ENCODE assay signal across 8 cellular contexts in the genomic region with DNA sequence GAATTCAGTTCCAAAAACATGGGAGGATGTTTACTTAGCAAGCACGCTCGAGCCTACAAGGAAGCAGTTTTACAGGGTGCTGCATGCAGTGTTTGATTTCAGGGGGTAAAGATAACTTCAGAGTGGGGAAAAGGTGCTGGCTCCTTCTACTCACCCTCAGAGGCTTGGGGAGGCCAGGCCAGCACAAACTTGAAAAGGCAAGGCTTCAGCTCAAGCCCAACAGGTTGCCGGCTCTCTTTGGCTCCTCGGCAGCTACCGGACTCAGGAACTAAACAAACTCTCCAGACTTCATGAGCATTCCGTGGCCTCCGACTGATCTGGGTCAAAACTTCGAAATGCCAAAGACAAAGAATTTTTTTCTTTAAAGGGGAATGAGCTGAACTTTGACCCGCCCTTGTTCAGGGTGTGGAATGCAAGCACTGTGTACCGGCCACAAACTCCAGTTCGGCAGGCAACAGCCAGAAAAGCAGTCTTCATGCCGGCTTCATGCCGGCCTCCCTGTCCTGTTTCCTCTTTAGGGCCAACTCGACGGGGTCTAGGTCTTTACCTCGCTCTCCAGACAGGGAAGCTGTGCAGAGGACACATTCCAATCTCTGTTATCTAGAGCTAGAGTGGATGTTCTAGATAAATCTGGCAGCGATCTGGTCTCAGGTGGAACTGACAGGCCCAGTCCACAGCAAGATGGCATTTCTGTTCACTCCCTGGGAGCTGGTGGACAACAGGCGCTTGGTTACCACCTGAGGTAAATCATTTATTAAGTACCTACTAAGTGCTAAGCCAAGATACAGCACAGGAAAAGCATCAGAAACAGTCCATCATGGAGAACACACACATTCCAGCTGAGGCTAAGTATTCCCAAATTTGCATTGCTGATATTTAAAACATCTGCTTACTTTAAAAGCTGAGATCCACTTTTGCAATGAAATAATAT.
DNase-seq lines count a peak whose midpoint lies in the region; ATAC-seq and TF ChIP-seq lines count a peak whose summit lies in the region.

No MANE protein-coding gene starts in this region.

- peaks cover 8% of the 10 kb centered on the region; the same call in 1 of the 2 replicates for H3K79me2 ChIP-seq in GM23248 (ENCODE audit: insufficient read depth)

- H3K27me3 ChIP-seq in GM23248 (replicated peaks; ENCODE audit: insufficient read depth): no peaks in the 10 kb centered on the region
- no peaks in the 10 kb centered on the region for H3K27me3 ChIP-seq in right cardiac atrium (ENCODE audit: control insufficient read depth, insufficient read depth)
- no peaks in the 10 kb centered on the region for H3K27me3 ChIP-seq in spleen (replicated peaks in 1 of 7)

- no peaks in the 10 kb centered on the region for H4K20me1 ChIP-seq in GM23248 (ENCODE audit: insufficient read depth)

- no peak overlapping the region for H3K4me2 ChIP-seq in GM23248 (ENCODE audit: unreplicated experiment)

- peak overlapping the region; percentile 93 for H3K27ac Mint-ChIP-seq in activated B cell treated with CpG ODN at 0.5 μM for 24 hours

- ATAC-seq in activated B cell treated with CpG ODN at 0.5 μM for 24 hours (ENCODE audit: low read depth) (no peak), right cardiac atrium (no peak)

- peak overlapping the region; percentile 99 for H3K4me3 Mint-ChIP-seq in activated B cell treated with CpG ODN at 0.5 μM for 24 hours

- H3K9me3 Mint-ChIP-seq in activated B cell treated with CpG ODN at 0.5 μM for 24 hours: no peaks in the 10 kb centered on the region

- peak overlapping the region; percentile 55; the same call in 1 of the 2 replicates for H2AFZ ChIP-seq in GM23248

- intact Hi-C loops in activated B cell treated with CpG ODN at 0.5 μM for 24 hours (cut with micrococcal nuclease): loop anchor here (10.0 kb wide), 2 partner anchors 412 to 902 kb away; partner anchors contain the start of gene FCMR
- intact Hi-C loops in right cardiac atrium (cut with DNase I): loop anchor here in 2 of 4 donors (5.0 to 10.0 kb wide), 2 partner anchors 40 to 138 kb away; no protein-coding TSS in a partner anchor
- intact Hi-C loops in spleen (cut with DNase I; ENCODE audit: low total_unique reads): loop anchor here (5.0 kb wide), 1 partner anchor 40 kb away; no protein-coding TSS in a partner anchor

- no peak overlapping the region for H3K9ac ChIP-seq in GM23248

- TF ChIP-seq POLR2A in spleen (IDR thresholded peaks at IDR 0.05): no peak

- peaks cover 2% of the 10 kb centered on the region for H3K27me3 Mint-ChIP-seq in activated B cell treated with CpG ODN at 0.5 μM for 24 hours

- TF ChIP-seq CTCF in activated B cell treated with CpG ODN at 0.5 μM for 24 hours (IDR thresholded peaks at IDR 0.05) (no peak), spleen (IDR thresholded peaks at IDR 0.05 in 8 of 11, conservative IDR thresholded peaks at IDR 0.05 in 3 of 11) (no peak)

- no peak for DNase-seq in GM23248
- DNase-seq in activated B cell treated with CpG ODN at 0.5 μM for 24 hours: no peak
- DNase-seq in right cardiac atrium: peak in 1 of 3 donors; percentile 70
- DNase-seq in spleen: no peak
- DNase-seq in stimulated activated CD4-positive, alpha-beta T cell treated with anti-CD3 and anti-CD28 coated beads, Interleukin-4, amount 100 ng/mL, for 24 hours: no peak
- DNase-seq in activated gamma-delta T cell (lab: John Stamatoyannopoulos, UW): no peak
- DNase-seq in HUDEP-2 (lab: John Stamatoyannopoulos, UW; ENCODE audit: unreplicated experiment in 76 of 76): no peak
- no peak for DNase-seq in NCI-H446 (lab: John Stamatoyannopoulos, UW)

- H3K36me3 ChIP-seq in GM23248 (ENCODE audit: low read depth) (no peaks in the 10 kb centered on the region), spleen (peaks cover 0 to 4% (median 0%) of the 10 kb centered on the region in 6 donors)

- CTCF ChIA-PET in activated B cell treated with CpG ODN at 0.5 μM for 24 hours (lab: Charles Lee): interaction anchor here (1.0 to 15.6 kb wide), 8 partner anchors 15 to 138 kb away, joined by 3 to 397 read pairs (median 6); no protein-coding TSS in a partner anchor

- H3K9me3 ChIP-seq in GM23248 (ENCODE audit: low read depth): no peaks in the 10 kb centered on the region
- H3K9me3 ChIP-seq in right cardiac atrium (ENCODE audit: control insufficient read depth, low read length): no peaks in the 10 kb centered on the region
- H3K9me3 ChIP-seq in spleen: no peaks in the 10 kb centered on the region

- no peak overlapping the region for H3K4me3 ChIP-seq in GM23248
- peak overlapping the region; percentile 1 for H3K4me3 ChIP-seq in right cardiac atrium (ENCODE audit: low read length)
- peak overlapping the region in 5 of 8 donors; percentile 20 to 86 (median 22) for H3K4me3 ChIP-seq in spleen

- H3K9me2 ChIP-seq in GM23248 (ENCODE audit: insufficient read depth): no peaks in the 10 kb centered on the region

- H3K4me1 Mint-ChIP-seq in activated B cell treated with CpG ODN at 0.5 μM for 24 hours: peaks cover 95% of the 10 kb centered on the region

- 54 to 57% methylated on average over 18 of the region's 18 CpGs for WGBS in GM23248 (ENCODE audit: low coverage in 1 of 2, low lambda C conversion rate in 2 of 2, missing lambda C conversion rate in 2 of 2), 2 experiments
- WGBS in right cardiac atrium: 22% methylated on average over 18 of the region's 18 CpGs
- 41 to 63% (median 54%) methylated on average over 18 of the region's 18 CpGs for WGBS in spleen, 5 donors

- POLR2A ChIA-PET in activated B cell treated with CpG ODN at 0.5 μM for 24 hours (lab: Charles Lee): interaction anchor here (0.5 to 13.1 kb wide), 9 partner anchors 12 to 1798 kb away, joined by 3 to 547 read pairs (median 6); no protein-coding TSS in a partner anchor

- peaks cover 14% of the 10 kb centered on the region; the same call in 1 of the 2 replicates for H3F3A ChIP-seq in GM23248 (ENCODE audit: insufficient read depth)

- no peak overlapping the region for H3K27ac ChIP-seq in GM23248
- peak overlapping the region; percentile 100 for H3K27ac ChIP-seq in right cardiac atrium (ENCODE audit: low read length)
- H3K27ac ChIP-seq in spleen: peak overlapping the region; percentile 94 to 98 (median 96)

- in situ Hi-C loops in GM23248 (cut with MboI): loop anchor here (5.0 kb wide), 1 partner anchor 40 kb away; no protein-coding TSS in a partner anchor

- H3K36me3 Mint-ChIP-seq in activated B cell treated with CpG ODN at 0.5 μM for 24 hours (ENCODE audit: low read depth): peaks cover 20% of the 10 kb centered on the region

- H3K4me1 ChIP-seq in GM23248 (ENCODE audit: insufficient read depth) (peaks cover 9% of the 10 kb centered on the region), right cardiac atrium (ENCODE audit: control insufficient read depth, insufficient read depth, low read length) (peaks cover 42% of the 10 kb centered on the region), spleen (peaks cover 72 to 100% (median 93%) of the 10 kb centered on the region in 6 donors)
